Comparison of ENCODE assay signal across 9 cellular contexts in the genomic region with DNA sequence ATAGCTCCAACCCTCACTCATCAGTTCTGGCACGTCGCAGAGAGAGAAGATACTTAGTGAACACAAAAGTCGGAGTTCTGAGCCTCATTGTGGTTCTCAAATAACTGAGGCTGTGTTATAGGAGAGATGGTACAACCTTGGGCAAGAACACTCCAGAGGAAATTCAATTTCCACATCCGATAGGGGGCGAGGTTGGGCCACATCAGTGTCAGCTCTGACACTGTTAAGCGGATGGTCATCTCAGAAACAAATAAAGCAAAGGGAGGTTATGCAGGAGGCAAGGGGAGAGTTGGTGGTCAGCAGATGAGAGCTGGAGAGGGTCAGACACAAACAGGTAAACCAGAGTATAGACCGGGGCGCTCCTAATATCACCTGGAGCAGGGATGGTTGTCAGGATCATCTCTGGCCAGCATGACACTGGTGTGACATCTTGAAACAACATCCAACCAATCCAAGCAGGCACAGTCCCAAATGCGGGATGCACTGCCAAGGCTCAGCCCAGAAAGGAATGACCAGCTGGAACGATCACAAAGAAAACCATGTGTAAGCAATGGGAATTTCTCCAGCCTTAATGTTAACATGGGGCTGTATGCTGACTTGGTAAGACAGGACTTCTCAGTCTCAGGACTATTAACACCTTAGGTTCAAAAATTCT.
A peak's percentile ranks its signal among the peaks of the same experiment; 100 is the strongest.
DNase-seq lines count a peak whose midpoint lies in the region; ATAC-seq and TF ChIP-seq lines count a peak whose summit lies in the region.
"Had no signal": no experiment of that assay in that cellular context is flagged by ENCODE, and none has a peak within 500 bp of the region (broad histone marks: within the 10 kb centered on the region; RNA-seq: fewer than 3 reads in every experiment).

No MANE protein-coding gene starts in this region.

- no peak overlapping the region for H2AFZ ChIP-seq in OCI-LY3 (ENCODE audit: low read depth, low read length)
- H2AFZ ChIP-seq in fibroblast of lung (ENCODE audit: low read length), result no peak overlapping the region

- H3K9me3 Mint-ChIP-seq in stimulated activated memory B cell treated with anti-CD40 and anti-IgM and Interleukin-4, amounts not matched to agents 10 μg/mL and 1 μg/mL and 100 μg/mL, for 72 hours, result no peaks in the 10 kb centered on the region

- peaks cover 18% of the 10 kb centered on the region for H3K27me3 Mint-ChIP-seq in stimulated activated memory B cell treated with anti-CD40 and anti-IgM and Interleukin-4, amounts not matched to agents 10 μg/mL and 1 μg/mL and 100 μg/mL, for 72 hours
- H3K27me3 Mint-ChIP-seq: B cell had no signal

- ATAC-seq in stimulated activated memory B cell treated with anti-CD40 and anti-IgM and Interleukin-4, amounts not matched to agents 10 μg/mL and 1 μg/mL and 100 μg/mL, for 72 hours, result peak; percentile 40

- DNase-seq in NCI-H146 (lab: John Stamatoyannopoulos, UW), result peak; percentile 42
- DNase-seq in NCI-H146 treated with DMSO at 0.1 percent for 48 hours (lab: John Stamatoyannopoulos, UW; ENCODE audit: unreplicated experiment), result no peak
- DNase-seq in fibroblast of lung (ENCODE audit: low read depth in 2 of 2), result peak; percentile 25 to 30
- no peak for DNase-seq in NCI-H1417 treated with DMSO at 0.1 percent for 48 hours (lab: John Stamatoyannopoulos, UW)
- DNase-seq in dedifferentiated amniotic fluid mesenchymal stem cell (ENCODE audit: extremely low spot score), result no peak
- DNase-seq in NCI-H1436 treated with DMSO at 0.1 percent for 48 hours (lab: John Stamatoyannopoulos, UW), result no peak

- H3K27ac Mint-ChIP-seq in stimulated activated memory B cell treated with anti-CD40 and anti-IgM and Interleukin-4, amounts not matched to agents 10 μg/mL and 1 μg/mL and 100 μg/mL, for 72 hours, result no peak overlapping the region
- H3K27ac Mint-ChIP-seq: B cell had no signal

- H3K79me2 ChIP-seq in OCI-LY3 (ENCODE audit: low read length), result no peaks in the 10 kb centered on the region
- H3K79me2 ChIP-seq in fibroblast of lung (ENCODE audit: control insufficient read depth, insufficient read depth, low read length), result no peaks in the 10 kb centered on the region

- H3K4me3 Mint-ChIP-seq in stimulated activated memory B cell treated with anti-CD40 and anti-IgM and Interleukin-4, amounts not matched to agents 10 μg/mL and 1 μg/mL and 100 μg/mL, for 72 hours, result no peak overlapping the region
- H3K4me3 Mint-ChIP-seq: B cell had no signal

- H3K27ac ChIP-seq in OCI-LY3 (ENCODE audit: low read length) (no peak overlapping the region), fibroblast of lung (ENCODE audit: insufficient read depth, low read length) (no peak overlapping the region)

- H3K4me2 ChIP-seq in OCI-LY3 (ENCODE audit: low read length) (no peak overlapping the region), fibroblast of lung (ENCODE audit: extremely low read depth, insufficient read depth, low read length) (no peak overlapping the region)

- no peaks in the 10 kb centered on the region for H3K27me3 ChIP-seq in OCI-LY3 (ENCODE audit: low read depth, low read length)
- no peaks in the 10 kb centered on the region for H3K27me3 ChIP-seq in fibroblast of lung (ENCODE audit: control insufficient read depth, insufficient read depth, low read length)

- H3K9ac ChIP-seq in OCI-LY3 (ENCODE audit: low read length) (no peak overlapping the region), fibroblast of lung (ENCODE audit: insufficient read depth, low read length) (no peak overlapping the region)

- no peak overlapping the region for H3K4me3 ChIP-seq in OCI-LY3 (ENCODE audit: low read length)
- no peak overlapping the region for H3K4me3 ChIP-seq in fibroblast of lung (replicated peaks in 1 of 4; ENCODE audit: control extremely low read depth in 1 of 4, insufficient read depth in 1 of 4, low read depth in 3 of 4, low read length in 4 of 4)

- no peaks in the 10 kb centered on the region for H3K9me3 ChIP-seq in OCI-LY3 (ENCODE audit: insufficient read depth, low read length)
- no peaks in the 10 kb centered on the region for H3K9me3 ChIP-seq in fibroblast of lung (ENCODE audit: control insufficient read depth, insufficient read depth, low read depth, low read length)

- no peaks in the 10 kb centered on the region for H3K36me3 ChIP-seq in OCI-LY3 (replicated peaks; ENCODE audit: low read depth, low read length)
- no peaks in the 10 kb centered on the region for H3K36me3 ChIP-seq in fibroblast of lung (ENCODE audit: control insufficient read depth, insufficient read depth, low read length)

- H4K20me1 ChIP-seq in OCI-LY3 (ENCODE audit: insufficient read depth, low read length) (no peaks in the 10 kb centered on the region), fibroblast of lung (ENCODE audit: control insufficient read depth, extremely low read depth, insufficient read depth, low read length) (no peaks in the 10 kb centered on the region)

- H3K4me1 Mint-ChIP-seq in stimulated activated memory B cell treated with anti-CD40 and anti-IgM and Interleukin-4, amounts not matched to agents 10 μg/mL and 1 μg/mL and 100 μg/mL, for 72 hours, result no peaks in the 10 kb centered on the region
- H3K4me1 Mint-ChIP-seq: B cell had no signal

- H3K4me1 ChIP-seq in OCI-LY3 (ENCODE audit: low read length) (0 out of 2 replicates have a peak, but pooled peaks cover 3% of the 10 kb centered on the region), fibroblast of lung (ENCODE audit: control insufficient read depth, extremely low read depth, insufficient read depth, low read length) (no peaks in the 10 kb centered on the region)

- peak; percentile 31; the same call in 1 of the 2 replicates for TF ChIP-seq CTCF in OCI-LY3 (IDR thresholded peaks at IDR 0.05; ENCODE audit: low read depth, low read length)
- peak; percentile 20 to 55 for TF ChIP-seq CTCF in fibroblast of lung (conservative IDR thresholded peaks at IDR 0.05 in 1 of 2, IDR thresholded peaks at IDR 0.05 in 1 of 2; ENCODE audit: low read depth in 1 of 2, low read length in 2 of 2)

- H3K36me3 Mint-ChIP-seq in stimulated activated memory B cell treated with anti-CD40 and anti-IgM and Interleukin-4, amounts not matched to agents 10 μg/mL and 1 μg/mL and 100 μg/mL, for 72 hours, result no peaks in the 10 kb centered on the region

Comparison
In these comparisons a context has a peak if more than half of its experiments do, and no peak if none do; other contexts are left out.
1. DNase-seq: peak in NCI-H146 (single experiment) and fibroblast of lung (2 of 2); none in NCI-H146 treated with DMSO at 0.1 percent for 48 hours (single experiment), NCI-H1417 treated with DMSO at 0.1 percent for 48 hours (single experiment), dedifferentiated amniotic fluid mesenchymal stem cell (single experiment) and NCI-H1436 treated with DMSO at 0.1 percent for 48 hours (single experiment).